ENCODE assay signal across 17 cellular contexts in the genomic region with DNA sequence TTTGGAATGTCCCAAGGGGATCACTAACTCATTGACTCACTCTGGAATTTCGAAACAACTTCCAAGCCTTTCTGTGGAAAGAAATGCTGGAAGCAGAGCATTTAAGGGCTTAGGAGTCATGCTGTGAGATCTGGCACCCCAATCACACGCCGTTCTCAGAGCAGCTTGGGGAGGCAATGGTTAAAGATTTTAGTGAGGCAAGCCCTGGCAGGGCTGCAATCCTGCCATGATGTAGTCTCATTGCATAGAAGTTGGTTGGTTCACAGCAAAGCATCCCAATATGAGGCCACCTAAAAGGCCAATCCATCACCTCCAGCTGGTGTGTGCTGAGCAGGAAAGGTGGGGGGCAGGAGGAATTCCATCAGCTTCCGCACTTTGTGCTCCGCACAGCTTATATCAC.
"Had no signal": no experiment of that assay in that cellular context is flagged by ENCODE, and none has a peak within 500 bp of the region (broad histone marks: within the 10 kb centered on the region; RNA-seq: fewer than 3 reads in every experiment).

No MANE protein-coding gene starts in this region.

- FAIRE-seq: keratinocyte had no signal

- H3K27me3 ChIP-seq: dorsolateral prefrontal cortex, esophagus squamous epithelium, gastrocnemius medialis, heart right ventricle, ovary, upper lobe of right lung had no signal

- H3K36me3 ChIP-seq: esophagus squamous epithelium, gastrocnemius medialis, heart right ventricle, ovary, upper lobe of right lung had no signal

- H3K9me3 ChIP-seq: esophagus squamous epithelium, gastrocnemius medialis, ovary, upper lobe of right lung had no signal

- H3K27ac ChIP-seq: dorsolateral prefrontal cortex, esophagus squamous epithelium, gastrocnemius medialis, heart right ventricle, ovary, upper lobe of right lung had no signal

- H3K4me1 ChIP-seq: esophagus squamous epithelium, gastrocnemius medialis, heart right ventricle, upper lobe of right lung had no signal

- DNase-seq: activated CD4-positive, alpha-beta T cell treated with anti-CD3 and anti-CD28 coated beads for 1 hour; activated CD4-positive, alpha-beta T cell treated with anti-CD3 and anti-CD28 coated beads, Interleukin-2, amount 50 U/mL, for 48 hours; activated CD8-positive, alpha-beta memory T cell treated with anti-CD3 and anti-CD28 coated beads, Interleukin-2, amount 10 ng/mL, durations not matched to agents 7 days and 5 days; activated effector memory CD4-positive, alpha-beta T cell treated with anti-CD3 and anti-CD28 coated beads, Interleukin-2, amount 50 U/mL, for 16 hours; activated T-cell treated with anti-CD3 and anti-CD28 coated beads, Interleukin-2, amount 50 U/mL, for 24 hours; amygdala; dorsolateral prefrontal cortex; esophagus squamous epithelium; gastrocnemius medialis; heart right ventricle; left ventricle myocardium superior; ovary; stimulated activated CD4-positive, alpha-beta T cell treated with anti-CD3 and anti-CD28 coated beads, Interleukin-4, amount 100 ng/mL, for 1 hour; stimulated activated CD8-positive, alpha-beta memory T cell treated with anti-CD3 and anti-CD28 coated beads, Interleukin-4, amount 100 ng/mL, for 48 hours; stimulated activated naive CD8-positive, alpha-beta T cell treated with anti-CD3 and anti-CD28 coated beads, Interleukin-15, Interleukin-2, amounts not matched to agents 100 U/mL and 50 U/mL, for 24 hours; upper lobe of right lung had no signal

- H3K4me3 ChIP-seq: dorsolateral prefrontal cortex, esophagus squamous epithelium, gastrocnemius medialis, heart right ventricle, ovary, upper lobe of right lung had no signal

- ATAC-seq: activated CD8-positive, alpha-beta memory T cell treated with anti-CD3 and anti-CD28 coated beads, Interleukin-2, amount 10 ng/mL, durations not matched to agents 7 days and 5 days; gastrocnemius medialis; heart right ventricle; left ventricle myocardium superior; stimulated activated naive CD8-positive, alpha-beta T cell treated with anti-CD3 and anti-CD28 coated beads, Interleukin-15, Interleukin-2, amounts not matched to agents 100 U/mL and 50 U/mL, for 24 hours; upper lobe of right lung had no signal
